In genomic region chr14:82710257-82710841, GRCh38 we compare ENCODE assay signal across 8 cellular contexts.
DNase-seq lines count a peak whose midpoint lies in the region; ATAC-seq and TF ChIP-seq lines count a peak whose summit lies in the region.

No MANE protein-coding gene starts in this region.

- H3K9me3 ChIP-seq in HCT116 (ENCODE audit: control insufficient read depth in 1 of 2, insufficient read depth in 1 of 2, low read depth in 1 of 2, low read length in 2 of 2): peaks cover 3 to 16% of the 10 kb centered on the region in 2 experiments; a peak in 2 of 4 replicates

- no peak for TF ChIP-seq POLR2A in HCT116 (IDR thresholded peaks at IDR 0.05; ENCODE audit: borderline replicate concordance, extremely low read depth, insufficient read depth, insufficient read length)

- DNase-seq in activated T-cell treated with anti-CD3 and anti-CD28 coated beads for 48 hours (ENCODE audit: low read depth): peak; percentile 18
- DNase-seq in activated T-cell treated with anti-CD3 and anti-CD28 coated beads, Interleukin-2, amount 50 U/mL, for 1 hour: no peak
- DNase-seq in HCT116 (ENCODE audit: low read depth, low spot score): peak; percentile 3
- peak; percentile 40 for DNase-seq in NCI-H460 (ENCODE audit: extremely low read depth, low read depth)
- peak; percentile 61 for DNase-seq in astrocyte of the cerebellum (ENCODE audit: low read depth)
- peak; percentile 65 for DNase-seq in iris pigment epithelial cell (ENCODE audit: low read depth)
- DNase-seq in stimulated activated CD4-positive, alpha-beta T cell treated with anti-CD3 and anti-CD28 coated beads, TNF-alpha, amount 100 ng/mL, for 48 hours (ENCODE audit: low read depth in 3 of 3): peak; percentile 6 to 20 (median 17)
- no peak for DNase-seq in effector CD4-positive, alpha-beta T cell

- no peaks in the 10 kb centered on the region for H3K4me1 ChIP-seq in HCT116 (ENCODE audit: control insufficient read depth in 1 of 2, insufficient read depth in 2 of 2, low read length in 2 of 2)

- no peaks in the 10 kb centered on the region for H3K9me2 ChIP-seq in HCT116 (ENCODE audit: insufficient read depth)

- no peaks in the 10 kb centered on the region for H4K20me1 ChIP-seq in HCT116 (ENCODE audit: insufficient read depth)

- H3K9ac ChIP-seq in HCT116 (ENCODE audit: low read length): no peak overlapping the region

- no peaks in the 10 kb centered on the region for H3K79me2 ChIP-seq in HCT116 (ENCODE audit: insufficient read depth, low read length)

- POLR2A ChIA-PET in HCT116 (lab: Charles Lee): no interaction called here

- RAD21 ChIA-PET in HCT116 (lab: Charles Lee; ENCODE audit: low non-redundant PET in 1 of 2, low total read pairs in 2 of 2, uncharacterized antibody in 2 of 2, unreplicated experiment in 2 of 2): no interaction called here

- TF ChIP-seq CTCF in HCT116 (IDR thresholded peaks at IDR 0.05 in 2 of 3, conservative IDR thresholded peaks at IDR 0.05 in 1 of 3; ENCODE audit: borderline replicate concordance in 1 of 3, insufficient read depth in 1 of 3, low read depth in 2 of 3, low read length in 2 of 3): peak in 2 of 3 experiments; percentile 69 to 71; a peak in 4 of 6 replicates
- TF ChIP-seq CTCF in astrocyte of the cerebellum (IDR thresholded peaks at IDR 0.05; ENCODE audit: low read depth, low read length, missing control alignments): peak; percentile 90

- no peaks in the 10 kb centered on the region for H3K27me3 ChIP-seq in HCT116 (ENCODE audit: insufficient read depth, low read length)

- H3K36me3 ChIP-seq in HCT116 (ENCODE audit: control insufficient read depth in 1 of 2, insufficient read depth in 2 of 2, low read length in 2 of 2): no peaks in the 10 kb centered on the region

- intact Hi-C loops in HCT116 (cut with micrococcal nuclease): no loop called here

- H3K4me3 ChIP-seq in HCT116 (replicated peaks in 1 of 2; ENCODE audit: low read depth in 1 of 2, low read length in 2 of 2) (no peak overlapping the region), astrocyte of the cerebellum (ENCODE audit: low read depth, low read length) (no peak overlapping the region)

- H3K27ac ChIP-seq in HCT116 (ENCODE audit: low read depth, low read length): no peak overlapping the region

- BruUV-seq in HCT116 (replicated peaks; lab: Mats Ljungman, UMichigan): no TSS peak

- in situ Hi-C loops in astrocyte of the cerebellum (cut with HindIII; ENCODE audit: low sequenced_read_pairs): no loop called here

- ATAC-seq in HCT116: no peak

- H3K4me2 ChIP-seq in HCT116 (ENCODE audit: low read length): no peak overlapping the region

- CTCF ChIA-PET in HCT116 (lab: Charles Lee): no interaction called here

- no peak overlapping the region for H2AFZ ChIP-seq in HCT116 (ENCODE audit: low read depth, low read length, poor library complexity, severe bottlenecking)

- TF ChIP-seq RAD21 in HCT116 (IDR thresholded peaks at IDR 0.05; ENCODE audit: low read depth): peak; percentile 36; the same call in 1 of the 2 replicates

TF ChIP-seq in HCT116, 20 proteins besides CTCF, POLR2A, EP300 and RAD21:
- TF ChIP-seq EZH2phosphoT487 (IDR thresholded peaks at IDR 0.05; ENCODE audit: borderline replicate concordance) (no peak), ZBTB33 (IDR thresholded peaks at IDR 0.05; ENCODE audit: extremely low read depth, insufficient replicate concordance, low read length) (no peak), ATF3 (IDR thresholded peaks at IDR 0.05) (no peak), FOSL1 (IDR thresholded peaks at IDR 0.05; ENCODE audit: low read depth) (no peak), ELF1 (IDR thresholded peaks at IDR 0.05; ENCODE audit: borderline replicate concordance, low read depth) (no peak), CEBPB (IDR thresholded peaks at IDR 0.05; ENCODE audit: low read depth) (no peak), ZNF274 (IDR thresholded peaks at IDR 0.05; ENCODE audit: low read depth, low read length) (no peak), REST (IDR thresholded peaks at IDR 0.05; ENCODE audit: low read depth) (no peak), EGR1 (IDR thresholded peaks at IDR 0.05; ENCODE audit: low read depth) (no peak), POLR2AphosphoS5 (IDR thresholded peaks at IDR 0.05; ENCODE audit: low read depth, low read length) (no peak), MAX (IDR thresholded peaks at IDR 0.05) (no peak), ZFX (IDR thresholded peaks at IDR 0.05) (no peak), SRF (IDR thresholded peaks at IDR 0.05; ENCODE audit: low read depth) (no peak), JUND (IDR thresholded peaks at IDR 0.05) (no peak), YY1 (IDR thresholded peaks at IDR 0.05; ENCODE audit: extremely low read depth, insufficient replicate concordance, low read depth, low read length) (no peak), EZH2 (IDR thresholded peaks at IDR 0.05) (no peak)

Comparison
In these comparisons a context has a peak if more than half of its experiments do, and no peak if none do; other contexts are left out.
1. DNase-seq: peak in activated T-cell treated with anti-CD3 and anti-CD28 coated beads for 48 hours (single experiment), HCT116 (single experiment), NCI-H460 (single experiment), astrocyte of the cerebellum (single experiment), iris pigment epithelial cell (single experiment) and stimulated activated CD4-positive, alpha-beta T cell treated with anti-CD3 and anti-CD28 coated beads, TNF-alpha, amount 100 ng/mL, for 48 hours (3 of 3); none in activated T-cell treated with anti-CD3 and anti-CD28 coated beads, Interleukin-2, amount 50 U/mL, for 1 hour (single experiment) and effector CD4-positive, alpha-beta T cell (single experiment).